Comparison of ENCODE assay signal across 17 cellular contexts in the genomic region with DNA sequence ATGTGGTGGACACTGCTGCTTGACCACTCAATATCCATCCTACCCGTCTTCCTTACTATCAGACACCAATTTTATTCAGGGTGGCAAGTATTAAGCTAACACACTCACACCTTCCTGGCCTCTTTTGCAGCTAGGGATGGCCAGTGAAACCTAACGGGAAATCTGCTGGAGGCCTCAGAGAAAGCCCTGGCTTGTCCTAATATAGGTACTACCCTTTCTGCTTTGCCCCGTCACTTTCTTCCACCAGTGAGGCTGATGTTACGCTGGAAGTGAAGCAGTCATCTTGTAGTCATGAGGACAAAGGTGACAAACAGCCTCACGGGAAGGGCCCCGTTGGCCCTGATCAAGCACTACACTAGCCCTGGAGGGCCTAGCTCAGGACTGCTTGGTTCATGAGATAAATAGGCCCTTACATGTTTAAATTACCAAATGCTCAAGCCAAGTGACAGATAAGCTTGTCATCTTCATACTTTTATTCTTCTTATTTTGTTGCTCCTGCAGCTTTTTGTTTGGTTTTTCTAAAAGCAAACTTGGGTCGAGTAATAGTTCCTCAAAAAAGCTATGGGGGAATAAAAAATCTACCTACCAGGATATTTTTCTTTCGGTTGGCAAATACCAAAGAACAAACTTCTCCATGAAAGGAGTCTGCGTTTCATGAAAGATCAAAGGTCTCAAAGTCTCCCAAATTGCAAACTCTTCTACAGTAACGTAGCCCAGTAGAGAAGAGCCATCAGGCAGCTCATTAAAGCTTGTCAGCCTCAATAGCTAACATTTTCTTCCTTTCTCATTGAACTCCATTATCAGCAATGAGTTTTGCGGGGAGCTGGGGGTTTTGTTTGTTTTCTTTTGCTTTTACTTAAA. TPM values are rescaled to one million over a fixed set of nuclear protein-coding genes. Genes with fewer than 3 reads are reported as not detected.
DNase-seq lines count a peak whose midpoint lies in the region; ATAC-seq and TF ChIP-seq lines count a peak whose summit lies in the region.
"Had no signal": no experiment of that assay in that cellular context is flagged by ENCODE, and none has a peak within 500 bp of the region (broad histone marks: within the 10 kb centered on the region; RNA-seq: fewer than 3 reads in every experiment).

No MANE protein-coding gene starts in this region.

- no peaks in the 10 kb centered on the region for H3K9me3 ChIP-seq in tibial nerve

- ATAC-seq in activated naive CD8-positive, alpha-beta T cell treated with anti-CD3 and anti-CD28 coated beads, Interleukin-2, amount 50 U/mL, for 24 hours = no peak
- ATAC-seq in naive B cell (ENCODE audit: low read depth in 2 of 2) (no peak), GM19035 (IDR thresholded peaks at IDR 0.05; ENCODE audit: unreplicated experiment) (no peak), HG03159 (IDR thresholded peaks at IDR 0.05; ENCODE audit: unreplicated experiment) (no peak)

- DNase-seq in activated naive CD8-positive, alpha-beta T cell treated with anti-CD3 and anti-CD28 coated beads, Interleukin-2, amount 50 U/mL, for 24 hours = no peak
- no peak for DNase-seq in activated naive CD8-positive, alpha-beta T cell treated with anti-CD3 and anti-CD28 coated beads for 36 hours
- DNase-seq in dorsolateral prefrontal cortex (no peak), naive B cell (no peak), tibial nerve (ENCODE audit: low spot score in 2 of 2) (no peak), progenitor cell of endocrine pancreas (ENCODE audit: low spot score, unreplicated experiment) (no peak)
- DNase-seq: cerebellar nuclear complex, DMS79 treated with DMSO at 0.1 percent for 48 hours, NCI-H2029 treated with DMSO at 0.1 percent for 48 hours had no signal

- no peak for TF ChIP-seq POLR2A in tibial nerve (IDR thresholded peaks at IDR 0.05)

- no peak overlapping the region for H3K4me3 Mint-ChIP-seq in activated naive CD8-positive, alpha-beta T cell treated with anti-CD3 and anti-CD28 coated beads, Interleukin-2, amount 50 U/mL, for 24 hours
- H3K4me3 Mint-ChIP-seq in activated naive CD8-positive, alpha-beta T cell treated with anti-CD3 and anti-CD28 coated beads for 36 hours = no peak overlapping the region
- H3K4me3 Mint-ChIP-seq in naive B cell (peak overlapping the region; percentile 11 to 84 (median 72)), progenitor cell of endocrine pancreas (ENCODE audit: low read depth) (no peak overlapping the region)
- H3K4me3 Mint-ChIP-seq: activated naive CD4-positive, alpha-beta T cell treated with anti-CD3 and anti-CD28 coated beads, Interleukin-2, amount 50 U/mL, for 24 hours; CD14-positive monocyte; T-helper 1 cell treated with Interleukin-12 subunit alpha and Interleukin-12 subunit beta and Interleukin-4 antibody, amounts not matched to agents 30 μg/mL and 1 μg/mL, for 36 hours had no signal

- H3K27ac ChIP-seq in dorsolateral prefrontal cortex (peak overlapping the region in 39 of 59 donors; percentile 6 to 71 (median 49)), tibial nerve (peak overlapping the region; percentile 65 to 99 (median 84))
- H3K27ac ChIP-seq: 22Rv1, epithelial cell of prostate, RWPE1 had no signal

- H3K9me3 Mint-ChIP-seq in activated naive CD8-positive, alpha-beta T cell treated with anti-CD3 and anti-CD28 coated beads, Interleukin-2, amount 50 U/mL, for 24 hours = peaks cover 15% of the 10 kb centered on the region
- peaks cover 11% of the 10 kb centered on the region for H3K9me3 Mint-ChIP-seq in activated naive CD8-positive, alpha-beta T cell treated with anti-CD3 and anti-CD28 coated beads for 36 hours
- peaks cover 0 to 15% (median 4%) of the 10 kb centered on the region in 7 donors for H3K9me3 Mint-ChIP-seq in naive B cell
- H3K9me3 Mint-ChIP-seq in progenitor cell of endocrine pancreas (ENCODE audit: low read depth) = peaks cover 4% of the 10 kb centered on the region

- H3K4me3 ChIP-seq in dorsolateral prefrontal cortex (no peak overlapping the region), tibial nerve (no peak overlapping the region)

- peaks cover 33% of the 10 kb centered on the region for H3K36me3 Mint-ChIP-seq in activated naive CD8-positive, alpha-beta T cell treated with anti-CD3 and anti-CD28 coated beads, Interleukin-2, amount 50 U/mL, for 24 hours (ENCODE audit: low read depth)
- H3K36me3 Mint-ChIP-seq in activated naive CD8-positive, alpha-beta T cell treated with anti-CD3 and anti-CD28 coated beads for 36 hours = peaks cover 34% of the 10 kb centered on the region
- H3K36me3 Mint-ChIP-seq in naive B cell (peaks cover 0 to 16% of the 10 kb centered on the region in 2 donors), progenitor cell of endocrine pancreas (ENCODE audit: insufficient read depth) (peaks cover 5% of the 10 kb centered on the region)

- WGBS in tibial nerve, 2 donors = 65 to 70% methylated on average over 11 of the region's 11 CpGs

- H3K27ac Mint-ChIP-seq in activated naive CD8-positive, alpha-beta T cell treated with anti-CD3 and anti-CD28 coated beads, Interleukin-2, amount 50 U/mL, for 24 hours = peak overlapping the region; percentile 35
- H3K27ac Mint-ChIP-seq in activated naive CD8-positive, alpha-beta T cell treated with anti-CD3 and anti-CD28 coated beads for 36 hours = no peak overlapping the region
- H3K27ac Mint-ChIP-seq in naive B cell = peak overlapping the region in 2 of 6 donors; percentile 96 to 98
- H3K27ac Mint-ChIP-seq in progenitor cell of endocrine pancreas = no peak overlapping the region
- H3K27ac Mint-ChIP-seq: activated naive CD4-positive, alpha-beta T cell treated with anti-CD3 and anti-CD28 coated beads, Interleukin-2, amount 50 U/mL, for 24 hours; T-helper 1 cell treated with Interleukin-12 subunit alpha and Interleukin-12 subunit beta and Interleukin-4 antibody, amounts not matched to agents 30 μg/mL and 1 μg/mL, for 36 hours had no signal

- no peaks in the 10 kb centered on the region for H3K27me3 Mint-ChIP-seq in activated naive CD8-positive, alpha-beta T cell treated with anti-CD3 and anti-CD28 coated beads, Interleukin-2, amount 50 U/mL, for 24 hours
- no peaks in the 10 kb centered on the region for H3K27me3 Mint-ChIP-seq in activated naive CD8-positive, alpha-beta T cell treated with anti-CD3 and anti-CD28 coated beads for 36 hours
- H3K27me3 Mint-ChIP-seq in naive B cell (no peaks in the 10 kb centered on the region), progenitor cell of endocrine pancreas (no peaks in the 10 kb centered on the region)
- H3K27me3 Mint-ChIP-seq: activated naive CD4-positive, alpha-beta T cell treated with anti-CD3 and anti-CD28 coated beads, Interleukin-2, amount 50 U/mL, for 24 hours had no signal

- TF ChIP-seq EP300 in tibial nerve (IDR thresholded peaks at IDR 0.05) = no peak

- H3K4me1 Mint-ChIP-seq in activated naive CD8-positive, alpha-beta T cell treated with anti-CD3 and anti-CD28 coated beads, Interleukin-2, amount 50 U/mL, for 24 hours = peaks cover 30% of the 10 kb centered on the region
- peaks cover 7% of the 10 kb centered on the region for H3K4me1 Mint-ChIP-seq in activated naive CD8-positive, alpha-beta T cell treated with anti-CD3 and anti-CD28 coated beads for 36 hours
- H3K4me1 Mint-ChIP-seq in naive B cell (peaks cover 0 to 63% (median 26%) of the 10 kb centered on the region in 3 donors), progenitor cell of endocrine pancreas (ENCODE audit: low read depth) (peaks cover 50% of the 10 kb centered on the region)

- no peaks in the 10 kb centered on the region for H3K36me3 ChIP-seq in tibial nerve

- TF ChIP-seq CTCF in dorsolateral prefrontal cortex (IDR thresholded peaks at IDR 0.05 in 54 of 56, conservative IDR thresholded peaks at IDR 0.05 in 2 of 56; ENCODE audit: low read depth in 1 of 56, partially characterized antibody in 56 of 56) = no peak
- TF ChIP-seq CTCF in tibial nerve (IDR thresholded peaks at IDR 0.05) = no peak
- no peak for TF ChIP-seq CTCF in progenitor cell of endocrine pancreas (IDR thresholded peaks at IDR 0.05; ENCODE audit: unreplicated experiment)

- H3K4me1 ChIP-seq in tibial nerve = peaks cover 0 to 100% (median 86%) of the 10 kb centered on the region in 4 donors

- intact Hi-C loops in dorsolateral prefrontal cortex (cut with DNase I) = no loop called here

- no peaks in the 10 kb centered on the region for H3K27me3 ChIP-seq in dorsolateral prefrontal cortex
- H3K27me3 ChIP-seq in tibial nerve = no peaks in the 10 kb centered on the region

RNA-seq across cellular contexts. Expression of a gene that starts 17.5 kb away (rescaled TPM):
- total RNA-seq in activated naive CD8-positive, alpha-beta T cell treated with anti-CD3 and anti-CD28 coated beads for 36 hours = 10 to 100 TPM; 20.4 to 21.8 TPM
- 10 to 100 TPM in 116 of 120 experiments, 1 to 10 TPM in 4; 9.1 to 47.0 (median 19.1) TPM for total RNA-seq in dorsolateral prefrontal cortex
- 10 to 100 TPM in 5 of 6 donors, 1 to 10 TPM in 1; 8.0 to 26.6 (median 19.5) TPM for polyA plus RNA-seq in naive B cell (ENCODE audit: low read depth in 6 of 6)
- total RNA-seq in tibial nerve = 10 to 100 TPM; 43.5 to 73.0 (median 51.2) TPM
- total RNA-seq in progenitor cell of endocrine pancreas = 65.9 and 66.9 TPM in 2 replicates

Comparison
In these comparisons a context has a peak if more than half of its experiments do, and no peak if none do; other contexts are left out.
1. H3K4me3 Mint-ChIP-seq: peak in naive B cell (8 of 8); none in activated naive CD8-positive, alpha-beta T cell treated with anti-CD3 and anti-CD28 coated beads, Interleukin-2, amount 50 U/mL, for 24 hours (single experiment), activated naive CD8-positive, alpha-beta T cell treated with anti-CD3 and anti-CD28 coated beads for 36 hours (single experiment) and progenitor cell of endocrine pancreas (single experiment).